In genomic region chr4:6992728-6993655, GRCh38 we compare ENCODE assay signal across 9 cellular contexts. TPM values are rescaled to one million over a fixed set of nuclear protein-coding genes. Genes with fewer than 3 reads are reported as not detected.
DNase-seq lines count a peak whose midpoint lies in the region; ATAC-seq and TF ChIP-seq lines count a peak whose summit lies in the region.
"Had no signal": no experiment of that assay in that cellular context is flagged by ENCODE, and none has a peak within 500 bp of the region (broad histone marks: within the 10 kb centered on the region; RNA-seq: fewer than 3 reads in every experiment).

No MANE protein-coding gene starts in this region.

- H4K5ac ChIP-seq in H9 (ENCODE audit: insufficient read length, low read depth, low read length), result no peak overlapping the region

- H3K36me3 ChIP-seq in BLaER1 (peaks cover 95% of the 10 kb centered on the region), GM23338 (ENCODE audit: insufficient read depth) (peaks cover 20% of the 10 kb centered on the region), lower lobe of right lung (peaks cover 46% of the 10 kb centered on the region)

- POLR2A ChIA-PET in GM10248 (lab: Yijun Ruan, JAX), result no interaction called here

- H3K9me3 Mint-ChIP-seq in GM23338, result no peaks in the 10 kb centered on the region
- H3K9me3 Mint-ChIP-seq in H9, result no peaks in the 10 kb centered on the region

- H2AK5ac ChIP-seq in H9 (ENCODE audit: insufficient read length, low read length), result no peak overlapping the region

- H3K4ac ChIP-seq in H9 (ENCODE audit: low read depth, low read length), result no peak overlapping the region

- H3K27me3 Mint-ChIP-seq in GM23338 (ENCODE audit: insufficient read depth, low read depth, poor library complexity) (peaks cover 2% of the 10 kb centered on the region), H9 (ENCODE audit: low read depth) (no peaks in the 10 kb centered on the region)

- H2BK5ac ChIP-seq in H9 (ENCODE audit: insufficient read length, low read length), result no peak overlapping the region

- no peak overlapping the region for H3K18ac ChIP-seq in H9 (ENCODE audit: insufficient read length, low read depth, low read length)

- H3K79me1 ChIP-seq in H9 (ENCODE audit: insufficient read depth, low read depth, low read length, poor library complexity, severe bottlenecking), result peaks cover 6% of the 10 kb centered on the region

- CTCF ChIA-PET in GM10248 (lab: Yijun Ruan, JAX), result interaction anchor here (1.2 to 2.2 kb wide), 5 partner anchors 8 to 50 kb away, joined by 3 to 7 read pairs (median 3); partner anchors contain the start of gene TADA2B

- H3T11ph ChIP-seq in H9 (ENCODE audit: low read length), result no peak overlapping the region

- no peak for TF ChIP-seq CTCF in GM23338 (conservative IDR thresholded peaks at IDR 0.05; ENCODE audit: low read depth in 2 of 2)
- TF ChIP-seq CTCF in lower lobe of right lung (IDR thresholded peaks at IDR 0.05), result no peak
- no peak for TF ChIP-seq CTCF in GM10248 (IDR thresholded peaks at IDR 0.05; ENCODE audit: control extremely low read depth, extremely low read depth, low read depth, missing control alignments)
- TF ChIP-seq CTCF in H9 (conservative IDR thresholded peaks at IDR 0.05), result no peak

- H3K27ac Mint-ChIP-seq in GM23338 (peak overlapping the region; percentile 35; the same call in 1 of the 2 replicates), H9 (peak overlapping the region in 1 of 3 experiments; percentile 87; a peak in 2 of 7 replicates)

- H3K4me3 Mint-ChIP-seq in GM23338 (no peak overlapping the region), H9 (no peak overlapping the region)

- peaks cover 35% of the 10 kb centered on the region for H3K4me1 Mint-ChIP-seq in GM23338
- H3K4me1 Mint-ChIP-seq in H9, result peaks cover 23 to 24% of the 10 kb centered on the region in 2 experiments

- H3K9me2 ChIP-seq in GM23338 (ENCODE audit: insufficient read depth), result no peaks in the 10 kb centered on the region

- no peak overlapping the region for H2BK15ac ChIP-seq in H9 (ENCODE audit: low read depth, low read length)

- no peak overlapping the region for H3K23ac ChIP-seq in H9 (ENCODE audit: insufficient read length, low read depth, low read length)

- WGBS in H9 (ENCODE audit: extremely low coverage, insufficient read length, low lambda C conversion rate), result no CpG with 5 or more reads among the region's 13 CpGs

- H4K91ac ChIP-seq in H9 (ENCODE audit: insufficient read length, low read depth, low read length), result no peak overlapping the region

- no peak overlapping the region for H3K56ac ChIP-seq in H9 (ENCODE audit: insufficient read length, low read depth, low read length)

- H3K4me1 ChIP-seq in BLaER1, result peaks cover 58% of the 10 kb centered on the region
- peaks cover 14% of the 10 kb centered on the region for H3K4me1 ChIP-seq in GM23338 (ENCODE audit: insufficient read depth)
- peaks cover 45% of the 10 kb centered on the region for H3K4me1 ChIP-seq in lower lobe of right lung
- H3K4me1 ChIP-seq in H9 (ENCODE audit: insufficient read depth, low read length), result 0 out of 2 replicates have a peak, but pooled peaks cover 4% of the 10 kb centered on the region

- intact Hi-C loops in lower lobe of right lung (cut with DNase I), result no loop called here

- no peaks in the 10 kb centered on the region for H3F3A ChIP-seq in GM23338 (replicated peaks; ENCODE audit: low read depth)

- H4K8ac ChIP-seq in H9 (replicated peaks; ENCODE audit: insufficient read length, low read depth, low read length), result no peak overlapping the region

- H3K23me2 ChIP-seq in H9 (ENCODE audit: insufficient read length, low read depth, low read length, poor library complexity, severe bottlenecking), result no peaks in the 10 kb centered on the region

- H3K4me2 ChIP-seq in BLaER1, result peak overlapping the region; percentile 63
- H3K4me2 ChIP-seq in GM23338, result no peak overlapping the region
- no peak overlapping the region for H3K4me2 ChIP-seq in H9 (ENCODE audit: insufficient read depth, insufficient read length, low read length)

- H3K79me2 ChIP-seq in GM23338 (replicated peaks; ENCODE audit: insufficient read depth) (peaks cover 60% of the 10 kb centered on the region), H9 (ENCODE audit: insufficient read depth, low read length) (peaks cover 16% of the 10 kb centered on the region; the same call in 1 of the 2 replicates)

- H2BK120ac ChIP-seq in H9 (ENCODE audit: low read depth, low read length, poor library complexity, severe bottlenecking), result no peak overlapping the region

- no peak overlapping the region for H2AFZ ChIP-seq in GM23338
- no peak overlapping the region for H2AFZ ChIP-seq in H9 (ENCODE audit: low read length)

- no peak overlapping the region for H3K14ac ChIP-seq in H9 (ENCODE audit: insufficient read depth, low read length)

- H3K36me3 Mint-ChIP-seq in GM23338 (ENCODE audit: low read depth), result peaks cover 44% of the 10 kb centered on the region; the same call in 2 of the 3 replicates
- peaks cover 16 to 39% (median 34%) of the 10 kb centered on the region in 3 experiments; a peak in 6 of 7 replicates for H3K36me3 Mint-ChIP-seq in H9 (ENCODE audit: insufficient read depth in 1 of 3, low read depth in 3 of 3)

- H3K4me3 ChIP-seq in BLaER1, result no peak overlapping the region
- H3K4me3 ChIP-seq in GM23338, result no peak overlapping the region
- no peak overlapping the region for H3K4me3 ChIP-seq in lower lobe of right lung

- ATAC-seq in GM23338, result no peak
- peak; percentile 75 to 81 for ATAC-seq in lower lobe of right lung
- ATAC-seq: Right ventricle myocardium inferior had no signal

- no peak overlapping the region for H2BK12ac ChIP-seq in H9 (ENCODE audit: insufficient read length, low read depth, low read length)

- H3K9ac ChIP-seq in BLaER1 (0 out of 2 replicates have a peak overlapping the region, but pooled peaks have one; percentile 0), H9 (ENCODE audit: extremely low read depth, insufficient read length, low read length) (no peak overlapping the region)

- H3K27ac ChIP-seq in BLaER1 (no peak overlapping the region), GM23338 (ENCODE audit: low read depth) (no peak overlapping the region), lower lobe of right lung (peak overlapping the region; percentile 31), H9 (ENCODE audit: insufficient read length, low read depth, low read length) (no peak overlapping the region)

- no peaks in the 10 kb centered on the region for H3K9me3 ChIP-seq in BLaER1
- no peaks in the 10 kb centered on the region for H3K9me3 ChIP-seq in lower lobe of right lung
- no peaks in the 10 kb centered on the region for H3K9me3 ChIP-seq in H9 (ENCODE audit: control insufficient read depth, low read depth, low read length)

- DNase-seq in GM23338 (ENCODE audit: low spot score), result no peak
- peak; percentile 55 for DNase-seq in SW480 (ENCODE audit: low spot score)
- peak; percentile 58 for DNase-seq in lower lobe of right lung
- no peak for DNase-seq in GM19240 (ENCODE audit: insufficient read length, low spot score)
- DNase-seq in GM10248 (ENCODE audit: extremely low spot score), result no peak
- no peak for DNase-seq in SIG-M5 treated with dmso at 0.1 percent for 504 hours (lab: John Stamatoyannopoulos, UW; ENCODE audit: unreplicated experiment)
- DNase-seq in H9, result no peak

- H4K20me1 ChIP-seq in BLaER1 (peaks cover 93% of the 10 kb centered on the region), GM23338 (replicated peaks; ENCODE audit: insufficient read depth) (peaks cover 34% of the 10 kb centered on the region), H9 (ENCODE audit: control insufficient read depth, insufficient read depth, insufficient read length) (no peaks in the 10 kb centered on the region)

- no peak overlapping the region for H2BK20ac ChIP-seq in H9 (ENCODE audit: low read depth, low read length, poor library complexity, severe bottlenecking)

- H3K27me3 ChIP-seq in BLaER1 (no peaks in the 10 kb centered on the region), GM23338 (ENCODE audit: insufficient read depth) (no peaks in the 10 kb centered on the region), lower lobe of right lung (ENCODE audit: low read depth) (no peaks in the 10 kb centered on the region), H9 (ENCODE audit: insufficient read depth, low read length) (no peaks in the 10 kb centered on the region)

TF ChIP-seq in GM23338, 12 proteins besides CTCF, POLR2A, EP300 and RAD21:
- TF ChIP-seq STAT1 (IDR thresholded peaks at IDR 0.05; ENCODE audit: unreplicated experiment) (no peak), NANOG (IDR thresholded peaks at IDR 0.05; ENCODE audit: borderline replicate concordance) (no peak), EZH2phosphoT487 (IDR thresholded peaks at IDR 0.05; ENCODE audit: unreplicated experiment) (no peak), CREB1 (CRISPR knock-in tag; IDR thresholded peaks at IDR 0.05; ENCODE audit: low read depth) (no peak), JUNB (IDR thresholded peaks at IDR 0.05; ENCODE audit: unreplicated experiment) (no peak), ZNF331 (CRISPR knock-in tag; IDR thresholded peaks at IDR 0.05; ENCODE audit: low read depth) (no peak), EZH2 (IDR thresholded peaks at IDR 0.05; ENCODE audit: low read depth, unreplicated experiment) (no peak)

RNA-seq across cellular contexts. Expression of gene TADA2B, which starts 50.2 kb away (rescaled TPM):
- total RNA-seq in GM23338 (2014; rRNA removed; shearing (Covaris generic)), result 11.4 and 12.0 TPM in 2 replicates
- polyA plus RNA-seq in GM23338 (2016; fragmentation: Nextera tagmentation; extraction: Ambion mirVana), result 3.0 and 3.6 TPM in 2 replicates
- 20.2 TPM for total RNA-seq in lower lobe of right lung
- total RNA-seq in H9 (2021), result 14.0 and 17.0 TPM in 2 replicates

Comparison
In these comparisons a context has a peak if more than half of its experiments do, and no peak if none do; other contexts are left out.
1. DNase-seq: peak in SW480 (single experiment) and lower lobe of right lung (single experiment); none in GM23338 (single experiment), GM19240 (single experiment), GM10248 (single experiment), SIG-M5 treated with dmso at 0.1 percent for 504 hours (single experiment) and H9 (single experiment).